ENCODE assay signal across 8 cellular contexts in the genomic region with DNA sequence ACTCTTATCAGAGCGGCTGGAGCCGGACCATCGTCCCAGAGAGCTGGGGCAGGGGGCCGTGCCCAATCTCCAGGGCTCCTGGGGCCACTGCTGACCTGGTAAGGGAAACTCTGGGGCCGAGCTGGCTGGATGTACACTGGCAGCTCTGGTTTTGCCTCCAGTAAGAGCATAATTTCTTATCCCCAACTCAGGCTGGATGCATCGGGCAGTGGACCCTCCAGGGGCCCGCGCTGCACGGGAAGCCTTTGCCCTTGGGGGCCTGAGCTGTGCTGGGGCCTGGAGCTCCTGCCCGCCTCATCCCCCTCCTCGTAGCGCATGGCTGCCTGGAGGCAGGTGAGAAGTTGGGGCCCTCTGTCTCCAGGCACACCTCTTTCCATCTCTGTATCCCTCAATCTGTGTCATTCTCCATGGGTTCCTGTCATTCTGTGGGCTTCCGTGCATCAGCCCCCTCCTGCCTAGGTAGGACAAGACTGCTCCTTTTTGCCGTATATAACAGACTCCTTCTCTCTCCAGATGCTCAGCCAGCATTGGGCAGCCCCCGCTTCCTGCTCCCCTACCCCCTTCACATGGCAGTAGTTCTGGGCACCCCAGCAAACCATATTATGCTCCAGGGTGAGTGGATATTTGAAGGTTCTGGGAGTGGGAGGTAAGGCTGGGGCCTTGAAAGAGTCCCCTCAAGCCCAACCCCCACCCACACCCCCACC. TPM values are rescaled to one million over a fixed set of nuclear protein-coding genes. Genes with fewer than 3 reads are reported as not detected.
A peak's percentile ranks its signal among the peaks of the same experiment; 100 is the strongest.
DNase-seq lines count a peak whose midpoint lies in the region; ATAC-seq and TF ChIP-seq lines count a peak whose summit lies in the region.

No MANE protein-coding gene starts in this region.

- H3K27ac ChIP-seq in 22Rv1 (peak overlapping the region; percentile 99), HUES64 (ENCODE audit: low read depth, low read length) (no peak overlapping the region), caudate nucleus (ENCODE audit: low read depth, low read length) (peak overlapping the region; percentile 38), muscle layer of colon (ENCODE audit: low read depth, low read length) (peak overlapping the region; percentile 97)

- H3K9ac ChIP-seq in HUES64 (ENCODE audit: low read depth, low read length), result no peak overlapping the region
- H3K9ac ChIP-seq in muscle layer of colon (ENCODE audit: low read length), result peak overlapping the region; percentile 44

- H3K9me3 ChIP-seq in HUES64 (ENCODE audit: insufficient read depth, low read depth, low read length) (no peaks in the 10 kb centered on the region), muscle layer of colon (ENCODE audit: low read length) (no peaks in the 10 kb centered on the region)

- H3K36me3 ChIP-seq in HUES64 (ENCODE audit: insufficient read depth, low read length) (peaks cover 15% of the 10 kb centered on the region), muscle layer of colon (ENCODE audit: insufficient read depth, low read length) (peaks cover 27% of the 10 kb centered on the region)

- peaks cover 9% of the 10 kb centered on the region; the same call in 1 of the 2 replicates for H3K4me1 ChIP-seq in HUES64 (ENCODE audit: insufficient read depth, low read length)
- H3K4me1 ChIP-seq in muscle layer of colon (ENCODE audit: insufficient read depth, low read length), result peaks cover 25% of the 10 kb centered on the region

- TF ChIP-seq CTCF in 22Rv1 (IDR thresholded peaks at IDR 0.05), result no peak

- DNase-seq in caudate nucleus (lab: John Stamatoyannopoulos, UW) (no peak), NCI-H1092 treated with DMSO at 0.1 percent for 48 hours (lab: John Stamatoyannopoulos, UW) (no peak), medulla oblongata (ENCODE audit: extremely low spot score) (no peak), dermis blood vessel endothelial cell (no peak)

- 89% methylated on average over 15 of the region's 15 CpGs for WGBS in HUES64

- no peak for ATAC-seq in HG02623 (IDR thresholded peaks at IDR 0.05; ENCODE audit: unreplicated experiment)

- H3K27me3 ChIP-seq in HUES64 (ENCODE audit: insufficient read depth, low read length) (peaks cover 10% of the 10 kb centered on the region), muscle layer of colon (ENCODE audit: control insufficient read depth in 1 of 2, insufficient read depth in 2 of 2, low read length in 2 of 2) (no peaks in the 10 kb centered on the region)

- H3K4me3 ChIP-seq in HUES64 (ENCODE audit: low read length) (peak overlapping the region; percentile 80), muscle layer of colon (ENCODE audit: low read depth in 1 of 2, low read length in 2 of 2) (peak overlapping the region in 1 of 2 donors; percentile 91)

RNA-seq across cellular contexts. Expression of a gene that starts 9.4 kb away (rescaled TPM):
- polyA plus RNA-seq in HUES64 (2013, experiment 1 of 2), result 11.1 TPM
- polyA plus RNA-seq in HUES64 (2013, experiment 2 of 2), result 13.9 TPM
- total RNA-seq in dermis blood vessel endothelial cell, result 50.9 and 111 TPM in 2 replicates

RNA-seq across cellular contexts. Expression of a gene that starts 11.5 kb away (rescaled TPM):
- 9.3 TPM for polyA plus RNA-seq in HUES64 (2013, experiment 1 of 2)
- 10.8 TPM for polyA plus RNA-seq in HUES64 (2013, experiment 2 of 2)
- total RNA-seq in dermis blood vessel endothelial cell, result 7.6 and 10.6 TPM in 2 replicates

RNA-seq across cellular contexts. Expression of a gene that starts 11.8 kb away (rescaled TPM):
- polyA plus RNA-seq in HUES64 (2013, experiment 1 of 2), result 49.8 TPM
- polyA plus RNA-seq in HUES64 (2013, experiment 2 of 2), result 47.3 TPM
- total RNA-seq in dermis blood vessel endothelial cell, result 63.2 and 129 TPM in 2 replicates

RNA-seq across cellular contexts. Expression of a gene that starts 12.3 kb away (rescaled TPM):
- 12.3 TPM for polyA plus RNA-seq in HUES64 (2013, experiment 1 of 2)
- polyA plus RNA-seq in HUES64 (2013, experiment 2 of 2), result 8.8 TPM
- total RNA-seq in dermis blood vessel endothelial cell, result 15.1 and 17.9 TPM in 2 replicates

RNA-seq across cellular contexts. Expression of a gene that starts 43.1 kb away (rescaled TPM):
- 23.9 TPM for polyA plus RNA-seq in HUES64 (2013, experiment 1 of 2)
- polyA plus RNA-seq in HUES64 (2013, experiment 2 of 2), result 24.9 TPM
- total RNA-seq in dermis blood vessel endothelial cell, result 108 and 132 TPM in 2 replicates
